ENCODE assay signal across 1 cellular context in genomic region chr4:26624042-26624441, GRCh38.
TF ChIP-seq lines count a peak whose summit lies in the region.

No MANE protein-coding gene starts in this region.

TF ChIP-seq in HEK293, 187 proteins besides CTCF, POLR2A, EP300 and RAD21 (continued from another document):
- TF ChIP-seq ELK4 (IDR thresholded peaks at IDR 0.05; ENCODE audit: borderline replicate concordance, low read depth, low read length): no peak
- TF ChIP-seq ZNF335 (tag by site-specific recombination; conservative IDR thresholded peaks at IDR 0.05): peak; percentile 66
- 0 out of 2 replicates have a peak, but pooled peaks have one; percentile 18 for TF ChIP-seq ZNF596 (tag by site-specific recombination; IDR thresholded peaks at IDR 0.05)
- TF ChIP-seq ZNF843 (tag by site-specific recombination; IDR thresholded peaks at IDR 0.05): peak; percentile 76
- TF ChIP-seq PRDM1 (tag by site-specific recombination; IDR thresholded peaks at IDR 0.05): no peak
TF ChIP-seq in HEK293: peak in this region for 8.
